16 cellular contexts compared by ENCODE assay signal in the genomic region with DNA sequence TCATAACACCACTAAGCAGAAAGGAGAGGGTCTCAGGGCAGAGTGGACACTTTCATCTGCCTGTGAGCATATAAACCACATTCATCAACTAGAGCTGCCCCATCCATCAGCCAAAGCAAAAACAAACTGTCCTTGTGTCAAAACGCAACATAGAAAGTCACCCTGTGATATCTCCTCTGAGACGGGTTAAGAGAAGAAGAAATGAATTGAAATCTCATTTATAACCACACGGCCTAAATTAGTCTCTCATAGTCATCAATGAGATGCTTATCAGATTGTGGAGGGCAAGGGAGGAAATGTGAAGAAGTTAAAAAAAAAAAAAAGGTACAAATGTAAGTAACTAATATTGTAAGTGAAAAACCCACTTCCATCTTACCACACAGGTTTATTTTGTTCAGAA.
DNase-seq lines count a peak whose midpoint lies in the region; ATAC-seq and TF ChIP-seq lines count a peak whose summit lies in the region.
"Had no signal": no experiment of that assay in that cellular context is flagged by ENCODE, and none has a peak within 500 bp of the region (broad histone marks: within the 10 kb centered on the region; RNA-seq: fewer than 3 reads in every experiment).

No MANE protein-coding gene starts in this region.

- CTCF ChIA-PET in activated B cell treated with CpG ODN at 0.5 μM for 24 hours (lab: Charles Lee) = no interaction called here

- DNase-seq in GM12865 (ENCODE audit: low read depth) (peak; percentile 73), activated B cell treated with CpG ODN at 0.5 μM for 24 hours (no peak), right lobe of liver (no peak), RKO (ENCODE audit: low spot score) (no peak), HFFc6 (no peak), brain microvascular endothelial cell (no peak), posterior cingulate gyrus (no peak)
- DNase-seq: adrenal gland, GF-D8, Karpas-422, NCI-H1930, retina, testis had no signal

- peaks cover 2% of the 10 kb centered on the region for H3K36me3 Mint-ChIP-seq in activated B cell treated with CpG ODN at 0.5 μM for 24 hours (ENCODE audit: low read depth)
- peaks cover 15% of the 10 kb centered on the region; the same call in 1 of the 2 replicates for H3K36me3 Mint-ChIP-seq in HFFc6 (ENCODE audit: low read depth)

- H3K9ac ChIP-seq in BLaER1 = no peak overlapping the region

- H3K4me3 Mint-ChIP-seq in activated B cell treated with CpG ODN at 0.5 μM for 24 hours (peak overlapping the region; percentile 2), HFFc6 (no peak overlapping the region)
- H3K4me3 Mint-ChIP-seq: dendritic cell treated with granulocyte-macrophage colony-stimulating factor and Interleukin-4, amounts not matched to agents 40 ng/mL and 50 ng/mL, for 4 days had no signal

- no peak for ATAC-seq in activated B cell treated with CpG ODN at 0.5 μM for 24 hours (ENCODE audit: low read depth)
- ATAC-seq in right lobe of liver = no peak
- ATAC-seq: SK-N-SH treated with all-trans-retinoic acid at 6 μM for 48 hours had no signal

- WGBS in right lobe of liver (ENCODE audit: insufficient coverage, low coverage, low lambda C conversion rate, missing lambda C conversion rate) = 21% methylated on average over 3 of the region's 3 CpGs

- in situ Hi-C loops in brain microvascular endothelial cell (cut with HindIII; ENCODE audit: low pct_ligation_motif_present, low sequenced_read_pairs) = no loop called here

- H3K4me1 Mint-ChIP-seq in activated B cell treated with CpG ODN at 0.5 μM for 24 hours (peaks cover 95% of the 10 kb centered on the region), HFFc6 (ENCODE audit: low read depth) (peaks cover 46% of the 10 kb centered on the region)

- POLR2A ChIA-PET in activated B cell treated with CpG ODN at 0.5 μM for 24 hours (lab: Charles Lee) = interaction anchor here (1.4 kb wide), 1 partner anchor 76 kb away, joined by 3 read pairs; the partner anchor contains the start of gene SIK3

- H3K4me3 ChIP-seq in BLaER1 = no peak overlapping the region
- H3K4me3 ChIP-seq in GM12865 (ENCODE audit: low read depth, low read length) = no peak overlapping the region
- H3K4me3 ChIP-seq in right lobe of liver = no peak overlapping the region
- no peak overlapping the region for H3K4me3 ChIP-seq in brain microvascular endothelial cell (ENCODE audit: low read depth, low read length)
- H3K4me3 ChIP-seq: adrenal gland, testis had no signal

- H3K27me3 Mint-ChIP-seq in activated B cell treated with CpG ODN at 0.5 μM for 24 hours = no peaks in the 10 kb centered on the region
- H3K27me3 Mint-ChIP-seq in HFFc6 (ENCODE audit: insufficient read depth) = no peaks in the 10 kb centered on the region; the same call in 1 of the 2 replicates
- H3K27me3 Mint-ChIP-seq: dendritic cell treated with granulocyte-macrophage colony-stimulating factor and Interleukin-4, amounts not matched to agents 40 ng/mL and 50 ng/mL, for 4 days had no signal

- no peaks in the 10 kb centered on the region for H3K27me3 ChIP-seq in BLaER1
- no peaks in the 10 kb centered on the region for H3K27me3 ChIP-seq in right lobe of liver
- no peaks in the 10 kb centered on the region for H3K27me3 ChIP-seq in brain microvascular endothelial cell (replicated peaks)
- H3K27me3 ChIP-seq: adrenal gland, testis had no signal

- H3K9me3 Mint-ChIP-seq in activated B cell treated with CpG ODN at 0.5 μM for 24 hours = no peaks in the 10 kb centered on the region
- H3K9me3 Mint-ChIP-seq in HFFc6 = no peaks in the 10 kb centered on the region
- H3K9me3 Mint-ChIP-seq: dendritic cell treated with granulocyte-macrophage colony-stimulating factor and Interleukin-4, amounts not matched to agents 40 ng/mL and 50 ng/mL, for 4 days had no signal

- peaks cover 41% of the 10 kb centered on the region for H4K20me1 ChIP-seq in BLaER1

- H3K27ac Mint-ChIP-seq in activated B cell treated with CpG ODN at 0.5 μM for 24 hours (peak overlapping the region; percentile 57), HFFc6 (no peak overlapping the region)
- H3K27ac Mint-ChIP-seq: dendritic cell treated with granulocyte-macrophage colony-stimulating factor and Interleukin-4, amounts not matched to agents 40 ng/mL and 50 ng/mL, for 4 days had no signal

- H3K27ac ChIP-seq in BLaER1 (no peak overlapping the region), right lobe of liver (peak overlapping the region in 2 of 3 donors; percentile 90 to 96), brain microvascular endothelial cell (no peak overlapping the region)
- H3K27ac ChIP-seq: adrenal gland, testis had no signal

- H3K36me3 ChIP-seq in BLaER1 (no peaks in the 10 kb centered on the region), right lobe of liver (no peaks in the 10 kb centered on the region), brain microvascular endothelial cell (replicated peaks) (no peaks in the 10 kb centered on the region)
- H3K36me3 ChIP-seq: adrenal gland had no signal

- intact Hi-C loops in activated B cell treated with CpG ODN at 0.5 μM for 24 hours (cut with micrococcal nuclease) (no loop called here), right lobe of liver (cut with DNase I) (no loop called here), posterior cingulate gyrus (cut with DNase I) (no loop called here)

- peaks cover 29% of the 10 kb centered on the region for H3K4me1 ChIP-seq in BLaER1
- peaks cover 0 to 40% (median 11%) of the 10 kb centered on the region in 4 donors for H3K4me1 ChIP-seq in right lobe of liver

- H3K4me2 ChIP-seq in BLaER1 = peak overlapping the region; percentile 25; the same call in 1 of the 2 replicates

- no peak for TF ChIP-seq POLR2A in right lobe of liver (IDR thresholded peaks at IDR 0.05)

- TF ChIP-seq CTCF in GM12865 (IDR thresholded peaks at IDR 0.05; ENCODE audit: insufficient read depth, low read depth, low read length, missing control alignments) = no peak
- TF ChIP-seq CTCF in activated B cell treated with CpG ODN at 0.5 μM for 24 hours (IDR thresholded peaks at IDR 0.05) = no peak
- TF ChIP-seq CTCF in right lobe of liver (IDR thresholded peaks at IDR 0.05) = no peak
- TF ChIP-seq CTCF in HFFc6 (IDR thresholded peaks at IDR 0.05) = no peak
- TF ChIP-seq CTCF in brain microvascular endothelial cell (IDR thresholded peaks at IDR 0.05; ENCODE audit: low read depth, low read length, missing control alignments) = no peak

- H3K9me3 ChIP-seq in BLaER1 (no peaks in the 10 kb centered on the region), right lobe of liver (no peaks in the 10 kb centered on the region)
- H3K9me3 ChIP-seq: adrenal gland, testis had no signal

Comparison
In these comparisons a context has a peak if more than half of its experiments do, and no peak if none do; other contexts are left out.
1. H3K27ac ChIP-seq: peak in right lobe of liver (2 of 3); none in BLaER1 (single experiment) and brain microvascular endothelial cell (single experiment).